In the genomic region with DNA sequence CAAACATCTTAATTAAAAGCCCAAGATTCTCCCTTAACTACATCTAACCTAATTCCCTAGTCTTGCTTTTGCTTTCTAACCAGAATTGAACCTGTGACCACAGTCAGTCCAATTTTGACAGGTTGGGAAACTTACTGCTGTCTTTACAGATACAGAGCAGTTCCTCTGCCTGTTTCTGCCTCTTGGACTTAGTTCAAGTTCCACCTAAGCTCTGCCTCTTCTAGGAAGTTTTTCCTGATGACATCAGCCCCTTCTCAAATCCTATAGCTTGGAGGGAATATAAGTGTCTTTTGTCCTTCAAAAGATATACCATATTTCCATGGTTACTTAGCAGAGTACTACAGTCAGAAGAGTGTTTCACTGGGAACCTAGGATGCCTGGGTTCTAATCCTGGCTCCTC, we compare ENCODE assay signal across 2 cellular contexts.
TF ChIP-seq lines count a peak whose summit lies in the region.

No MANE protein-coding gene starts in this region.

TF ChIP-seq in GM23338, 12 proteins besides CTCF, POLR2A, EP300 and RAD21:
- TF ChIP-seq NANOG (IDR thresholded peaks at IDR 0.05; ENCODE audit: borderline replicate concordance) (no peak), STAT1 (IDR thresholded peaks at IDR 0.05; ENCODE audit: unreplicated experiment) (no peak), EZH2phosphoT487 (IDR thresholded peaks at IDR 0.05; ENCODE audit: unreplicated experiment) (no peak)
- TF ChIP-seq, protein P1, sequence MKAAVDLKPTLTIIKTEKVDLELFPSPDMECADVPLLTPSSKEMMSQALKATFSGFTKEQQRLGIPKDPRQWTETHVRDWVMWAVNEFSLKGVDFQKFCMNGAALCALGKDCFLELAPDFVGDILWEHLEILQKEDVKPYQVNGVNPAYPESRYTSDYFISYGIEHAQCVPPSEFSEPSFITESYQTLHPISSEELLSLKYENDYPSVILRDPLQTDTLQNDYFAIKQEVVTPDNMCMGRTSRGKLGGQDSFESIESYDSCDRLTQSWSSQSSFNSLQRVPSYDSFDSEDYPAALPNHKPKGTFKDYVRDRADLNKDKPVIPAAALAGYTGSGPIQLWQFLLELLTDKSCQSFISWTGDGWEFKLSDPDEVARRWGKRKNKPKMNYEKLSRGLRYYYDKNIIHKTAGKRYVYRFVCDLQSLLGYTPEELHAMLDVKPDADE (IDR thresholded peaks at IDR 0.05): no peak

TF ChIP-seq in H1, 55 proteins besides CTCF, POLR2A, EP300 and RAD21:
- TF ChIP-seq CEBPB (IDR thresholded peaks at IDR 0.05; ENCODE audit: low read depth, low read length) (no peak), CBX8 (IDR thresholded peaks at IDR 0.05; ENCODE audit: borderline replicate concordance, low read depth, low read length) (no peak), JUN (IDR thresholded peaks at IDR 0.05; ENCODE audit: low read depth, low read length) (no peak), SP2 (IDR thresholded peaks at IDR 0.05; ENCODE audit: low read length) (no peak), KDM5A (IDR thresholded peaks at IDR 0.05; ENCODE audit: low read length) (no peak)
